Comparison of ENCODE assay signal across 30 cellular contexts in the genomic region with DNA sequence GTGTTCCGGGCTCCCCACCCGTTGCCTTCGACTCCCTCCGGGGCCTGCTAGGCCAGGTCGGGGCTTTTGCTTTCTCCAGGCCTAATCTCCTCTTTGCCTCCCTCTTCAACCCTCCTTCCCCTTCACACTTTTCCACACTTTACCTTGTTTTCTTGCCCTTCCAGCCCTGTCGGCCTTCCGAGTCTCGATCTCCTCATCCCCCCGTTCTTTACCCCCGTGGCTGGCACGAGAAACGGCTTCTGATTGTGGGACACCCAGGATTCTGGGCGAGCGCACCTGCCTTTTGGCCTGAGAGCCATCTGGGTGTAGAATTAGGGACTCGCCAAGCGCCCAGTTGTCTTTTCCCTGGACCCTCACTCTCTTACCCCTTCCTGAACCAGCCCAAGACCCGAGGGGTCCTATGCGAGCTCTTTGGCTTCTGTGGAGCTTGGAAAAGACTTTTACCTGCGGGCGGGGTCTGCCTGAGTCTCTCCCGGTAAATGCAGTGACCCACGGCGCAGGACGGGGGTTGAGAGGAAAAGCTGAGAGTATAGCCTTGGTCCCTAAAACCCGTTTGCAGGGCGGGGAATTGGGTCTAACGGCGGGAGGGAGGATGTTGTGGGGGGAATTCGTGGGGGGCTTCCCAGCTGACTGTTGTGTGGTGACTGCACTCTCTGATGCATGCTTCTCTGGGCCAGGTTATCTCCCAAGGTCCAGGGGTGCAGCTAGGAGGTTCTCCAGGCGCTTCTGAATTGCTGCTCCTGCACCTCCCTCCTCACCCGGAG. TPM values are rescaled to one million over a fixed set of nuclear protein-coding genes. Genes with fewer than 3 reads are reported as not detected.
DNase-seq lines count a peak whose midpoint lies in the region; ATAC-seq and TF ChIP-seq lines count a peak whose summit lies in the region.
"Had no signal": no experiment of that assay in that cellular context is flagged by ENCODE, and none has a peak within 500 bp of the region (broad histone marks: within the 10 kb centered on the region; RNA-seq: fewer than 3 reads in every experiment).

No MANE protein-coding gene starts in this region.

- no peak for TF ChIP-seq POLR2A in GM18505 (IDR thresholded peaks at IDR 0.05; ENCODE audit: borderline replicate concordance, extremely low read depth, insufficient read depth, insufficient read length)

- H3K9me3 ChIP-seq in iPS-15b (ENCODE audit: control insufficient read depth, insufficient read depth, low read length) (no peaks in the 10 kb centered on the region), Karpas-422 (ENCODE audit: low read length) (no peaks in the 10 kb centered on the region)
- H3K9me3 ChIP-seq: left ventricle myocardium inferior, stomach, tibial artery had no signal

- no peak for DNase-seq in activated naive CD4-positive, alpha-beta T cell treated with anti-CD3 and anti-CD28 coated beads, Interleukin-2, amount 10 ng/mL, durations not matched to agents 7 days and 5 days
- DNase-seq in activated naive CD4-positive, alpha-beta T cell treated with Interleukin-2 at 50 U/mL for 16 hours, result no peak
- no peak for DNase-seq in WTC11 (ENCODE audit: low spot score)
- DNase-seq in progenitor cell of endocrine pancreas (ENCODE audit: low spot score, unreplicated experiment), result no peak
- DNase-seq in foreskin keratinocyte, result no peak
- DNase-seq in Karpas-422, result no peak
- DNase-seq: brain microvascular endothelial cell; C1 segment of cervical spinal cord; Calu3; effector memory CD4-positive, alpha-beta T cell; foreskin melanocyte; HCEC 1CT; IMR-90; left ventricle myocardium inferior; NCI-H1092 treated with DMSO at 0.1 percent for 48 hours; NCI-H1930; NCI-H748 treated with DMSO at 0.1 percent for 48 hours; nephron progenitor cell; stimulated activated CD4-positive, alpha-beta T cell treated with anti-CD3 and anti-CD28 coated beads, Interleukin-15, amount 100 ng/mL, for 24 hours; stomach; tibial artery had no signal

- H2AFZ ChIP-seq in Karpas-422 (ENCODE audit: low read length), result no peak overlapping the region

- H3K27me3 Mint-ChIP-seq in activated naive CD4-positive, alpha-beta T cell treated with anti-CD3 and anti-CD28 coated beads, Interleukin-2, amount 10 ng/mL, durations not matched to agents 7 days and 5 days, result peaks cover 100% of the 10 kb centered on the region
- H3K27me3 Mint-ChIP-seq in WTC11 (ENCODE audit: low read depth), result peaks cover 99% of the 10 kb centered on the region
- no peaks in the 10 kb centered on the region for H3K27me3 Mint-ChIP-seq in progenitor cell of endocrine pancreas

- H3K27ac Mint-ChIP-seq in activated naive CD4-positive, alpha-beta T cell treated with anti-CD3 and anti-CD28 coated beads, Interleukin-2, amount 10 ng/mL, durations not matched to agents 7 days and 5 days, result peak overlapping the region; percentile 10
- H3K27ac Mint-ChIP-seq in WTC11 (no peak overlapping the region), progenitor cell of endocrine pancreas (peak overlapping the region; percentile 62)
- H3K27ac Mint-ChIP-seq: mesothelial cell of epicardium, nephron progenitor cell had no signal

- H3K9ac ChIP-seq in iPS-15b (ENCODE audit: low read depth, low read length) (no peak overlapping the region), Karpas-422 (ENCODE audit: low read length) (no peak overlapping the region)

- peak overlapping the region; percentile 30 for H3K4me3 ChIP-seq in iPS-15b (ENCODE audit: low read depth, low read length)
- no peak overlapping the region for H3K4me3 ChIP-seq in Karpas-422 (ENCODE audit: low read length)
- H3K4me3 ChIP-seq: left ventricle myocardium inferior, stomach, tibial artery had no signal

- H3K9me3 Mint-ChIP-seq in activated naive CD4-positive, alpha-beta T cell treated with anti-CD3 and anti-CD28 coated beads, Interleukin-2, amount 10 ng/mL, durations not matched to agents 7 days and 5 days, result no peaks in the 10 kb centered on the region
- H3K9me3 Mint-ChIP-seq in WTC11 (no peaks in the 10 kb centered on the region), progenitor cell of endocrine pancreas (ENCODE audit: low read depth) (peaks cover 6% of the 10 kb centered on the region)
- H3K9me3 Mint-ChIP-seq: mesothelial cell of epicardium had no signal

- no peak for ATAC-seq in WTC11
- ATAC-seq in GM18505 (IDR thresholded peaks at IDR 0.05; ENCODE audit: unreplicated experiment), result no peak
- no peak for ATAC-seq in foreskin keratinocyte
- ATAC-seq: esophagus mucosa had no signal

- no peaks in the 10 kb centered on the region for H3K36me3 Mint-ChIP-seq in activated naive CD4-positive, alpha-beta T cell treated with anti-CD3 and anti-CD28 coated beads, Interleukin-2, amount 10 ng/mL, durations not matched to agents 7 days and 5 days
- H3K36me3 Mint-ChIP-seq in WTC11 (peaks cover 12% of the 10 kb centered on the region), progenitor cell of endocrine pancreas (ENCODE audit: insufficient read depth) (peaks cover 14% of the 10 kb centered on the region)
- H3K36me3 Mint-ChIP-seq: mesothelial cell of epicardium had no signal

- H4K20me1 ChIP-seq in Karpas-422 (ENCODE audit: insufficient read depth, low read depth, low read length), result no peaks in the 10 kb centered on the region

- H3K4me1 ChIP-seq in iPS-15b (ENCODE audit: control insufficient read depth, insufficient read depth, low read length), result peaks cover 27% of the 10 kb centered on the region
- H3K4me1 ChIP-seq in foreskin keratinocyte, result no peaks in the 10 kb centered on the region
- H3K4me1 ChIP-seq in Karpas-422 (ENCODE audit: low read length), result peaks cover 10% of the 10 kb centered on the region

- H3K36me3 ChIP-seq in iPS-15b (ENCODE audit: control insufficient read depth, insufficient read depth, low read length) (no peaks in the 10 kb centered on the region), Karpas-422 (ENCODE audit: insufficient read depth, low read length) (no peaks in the 10 kb centered on the region)
- H3K36me3 ChIP-seq: brain microvascular endothelial cell, left ventricle myocardium inferior, stomach, tibial artery had no signal

- POLR2A ChIA-PET in WTC11 (lab: Charles Lee), result interaction anchor here (0.8 to 2.7 kb wide), 2 partner anchors 8 to 9 kb away, joined by 3 to 14 read pairs; no protein-coding TSS in a partner anchor

- CTCF ChIA-PET in activated naive CD4-positive, alpha-beta T cell treated with anti-CD3 and anti-CD28 coated beads, Interleukin-2, amount 10 ng/mL, durations not matched to agents 7 days and 5 days (lab: Charles Lee), result no interaction called here
- CTCF ChIA-PET in WTC11 (lab: Charles Lee), result interaction anchor here (1.6 to 5.0 kb wide), 3 partner anchors 9 to 401 kb away, joined by 3 to 104 read pairs (median 9); a partner anchor contains a TSS

- H3K27me3 ChIP-seq in iPS-15b (ENCODE audit: control insufficient read depth, insufficient read depth, low read length) (peaks cover 100% of the 10 kb centered on the region), foreskin keratinocyte (peaks cover 100% of the 10 kb centered on the region), Karpas-422 (ENCODE audit: low read length) (no peaks in the 10 kb centered on the region)

- H3K27ac ChIP-seq in foreskin keratinocyte (no peak overlapping the region), Karpas-422 (ENCODE audit: low read length) (no peak overlapping the region)
- H3K27ac ChIP-seq: brain microvascular endothelial cell, left ventricle myocardium inferior, stomach, tibial artery, VCaP had no signal

- H3K79me2 ChIP-seq in Karpas-422 (ENCODE audit: low read length), result no peaks in the 10 kb centered on the region

- H3K9me2 ChIP-seq in Karpas-422 (replicated peaks; ENCODE audit: insufficient read depth, low read length), result no peaks in the 10 kb centered on the region

- H3K4me2 ChIP-seq in Karpas-422 (ENCODE audit: low read depth, low read length, poor library complexity, severe bottlenecking), result no peak overlapping the region

- no peak overlapping the region for H3K4me3 Mint-ChIP-seq in activated naive CD4-positive, alpha-beta T cell treated with anti-CD3 and anti-CD28 coated beads, Interleukin-2, amount 10 ng/mL, durations not matched to agents 7 days and 5 days
- H3K4me3 Mint-ChIP-seq in WTC11 (peak overlapping the region; percentile 67), progenitor cell of endocrine pancreas (ENCODE audit: low read depth) (no peak overlapping the region)
- H3K4me3 Mint-ChIP-seq: mesothelial cell of epicardium, nephron progenitor cell had no signal

- TF ChIP-seq CTCF in WTC11 (IDR thresholded peaks at IDR 0.05) (no peak), progenitor cell of endocrine pancreas (IDR thresholded peaks at IDR 0.05; ENCODE audit: unreplicated experiment) (no peak), foreskin keratinocyte (conservative IDR thresholded peaks at IDR 0.05) (no peak)

- peaks cover 2% of the 10 kb centered on the region for H3K4me1 Mint-ChIP-seq in activated naive CD4-positive, alpha-beta T cell treated with anti-CD3 and anti-CD28 coated beads, Interleukin-2, amount 10 ng/mL, durations not matched to agents 7 days and 5 days
- H3K4me1 Mint-ChIP-seq in WTC11, result peaks cover 89% of the 10 kb centered on the region
- peaks cover 40% of the 10 kb centered on the region for H3K4me1 Mint-ChIP-seq in progenitor cell of endocrine pancreas (ENCODE audit: low read depth)
- H3K4me1 Mint-ChIP-seq: mesothelial cell of epicardium, nephron progenitor cell had no signal

TF ChIP-seq in WTC11, 78 proteins besides CTCF, POLR2A, EP300 and RAD21 (continues in another document):
- TF ChIP-seq NR1H2 (CRISPR knock-in tag; IDR thresholded peaks at IDR 0.05), result no peak
- TF ChIP-seq NFATC4 (CRISPR knock-in tag; IDR thresholded peaks at IDR 0.05), result no peak

RNA-seq across cellular contexts. Expression of a gene that starts 5.5 kb away (rescaled TPM):
- total RNA-seq in WTC11 (2021) (33.8 to 39.3 TPM (median 35.9 TPM) in 3 replicates), progenitor cell of endocrine pancreas (304 and 341 TPM in 2 replicates), foreskin keratinocyte (not detected in 2 replicates)
- not detected in 2 replicates for polyA plus RNA-seq in foreskin keratinocyte
- total RNA-seq in Karpas-422 (2014; rRNA removed; shearing (Covaris generic); ENCODE audit: low replicate concordance), result 0.14 and 0.45 TPM in 2 replicates
- total RNA-seq: esophagus mucosa; IMR-90; left ventricle myocardium inferior; posterior vena cava; RPMI7951; T-helper 2 cell treated with Interferon-gamma antibody and Interleukin-4, amounts not matched to agents 100 ng/mL and 5 ng/mL, for 36 hours had no signal
- polyA plus RNA-seq: AG04450, IMR-90, stomach had no signal

Comparison
In these comparisons a context has a peak if more than half of its experiments do, and no peak if none do; other contexts are left out.
1. RNA of a gene that starts 5.5 kb away (total RNA-seq): 304 to 341 TPM in progenitor cell of endocrine pancreas and 33.8 to 39.3 TPM in WTC11; 0.14 to 0.45 TPM in Karpas-422 and not detected in foreskin keratinocyte; every median in the first group is over 10 times any median in the second.